In genomic region chr2:238924496-238925195, GRCh38 we compare ENCODE assay signal across 25 cellular contexts.
DNase-seq lines count a peak whose midpoint lies in the region; ATAC-seq and TF ChIP-seq lines count a peak whose summit lies in the region.
"Had no signal": no experiment of that assay in that cellular context is flagged by ENCODE, and none has a peak within 500 bp of the region (broad histone marks: within the 10 kb centered on the region; RNA-seq: fewer than 3 reads in every experiment).

No MANE protein-coding gene starts in this region.

- H3K27ac Mint-ChIP-seq in nephron progenitor cell = peak overlapping the region; percentile 60
- H3K27ac Mint-ChIP-seq: activated CD4-positive, alpha-beta T cell treated with anti-CD3 and anti-CD28 coated beads, Interleukin-2, amount 10 ng/mL, durations not matched to agents 7 days and 5 days; activated T-cell treated with anti-CD3 and anti-CD28 coated beads, Interleukin-2, amount 50 U/mL, for 72 hours; CD4-positive, CD25-positive, alpha-beta regulatory T cell; stimulated activated naive CD8-positive, alpha-beta T cell treated with anti-CD3 and anti-CD28 coated beads, Interleukin-15, Interleukin-2, amounts not matched to agents 100 ng/mL and 50 ng/mL, for 24 hours had no signal

- no peaks in the 10 kb centered on the region for H3K36me3 Mint-ChIP-seq in nephron progenitor cell (ENCODE audit: low read depth)
- H3K36me3 Mint-ChIP-seq: CD4-positive, CD25-positive, alpha-beta regulatory T cell had no signal

- H3K4me1 ChIP-seq in upper lobe of left lung = no peaks in the 10 kb centered on the region
- H3K4me1 ChIP-seq: colonic mucosa had no signal

- no peaks in the 10 kb centered on the region for H3K36me3 ChIP-seq in upper lobe of left lung
- H3K36me3 ChIP-seq: colonic mucosa had no signal

- H3K9me3 Mint-ChIP-seq in nephron progenitor cell = no peaks in the 10 kb centered on the region
- H3K9me3 Mint-ChIP-seq: activated CD4-positive, alpha-beta T cell treated with anti-CD3 and anti-CD28 coated beads, Interleukin-2, amount 10 ng/mL, durations not matched to agents 7 days and 5 days; activated T-cell treated with anti-CD3 and anti-CD28 coated beads, Interleukin-2, amount 50 U/mL, for 72 hours; stimulated activated naive CD8-positive, alpha-beta T cell treated with anti-CD3 and anti-CD28 coated beads, Interleukin-15, Interleukin-2, amounts not matched to agents 100 ng/mL and 50 ng/mL, for 24 hours had no signal

- H3K27me3 Mint-ChIP-seq in nephron progenitor cell (ENCODE audit: low read depth, poor library complexity) = peaks cover 27% of the 10 kb centered on the region
- H3K27me3 Mint-ChIP-seq: activated CD4-positive, alpha-beta T cell treated with anti-CD3 and anti-CD28 coated beads, Interleukin-2, amount 10 ng/mL, durations not matched to agents 7 days and 5 days had no signal

- TF ChIP-seq CTCF in nephron progenitor cell (IDR thresholded peaks at IDR 0.05) (no peak), upper lobe of left lung (IDR thresholded peaks at IDR 0.05) (no peak)

- no peaks in the 10 kb centered on the region for H3K27me3 ChIP-seq in upper lobe of left lung
- H3K27me3 ChIP-seq: colonic mucosa had no signal

- no peak overlapping the region for H3K4me3 ChIP-seq in upper lobe of left lung
- H3K4me3 ChIP-seq: colonic mucosa had no signal

- TF ChIP-seq POLR2A in upper lobe of left lung (IDR thresholded peaks at IDR 0.05) = no peak

- H3K9me3 ChIP-seq in upper lobe of left lung = no peaks in the 10 kb centered on the region
- H3K9me3 ChIP-seq: colonic mucosa had no signal

- TF ChIP-seq EP300 in upper lobe of left lung (IDR thresholded peaks at IDR 0.05) = no peak

- WGBS in upper lobe of left lung, 2 donors = 57 to 67% methylated on average over 7 to 15 of the region's 15 CpGs

- H3K4me1 Mint-ChIP-seq in nephron progenitor cell = peaks cover 62% of the 10 kb centered on the region
- H3K4me1 Mint-ChIP-seq: activated CD4-positive, alpha-beta T cell treated with anti-CD3 and anti-CD28 coated beads, Interleukin-2, amount 10 ng/mL, durations not matched to agents 7 days and 5 days; CD4-positive, CD25-positive, alpha-beta regulatory T cell had no signal

- DNase-seq in DMS79 treated with DMSO at 0.1 percent for 48 hours (lab: John Stamatoyannopoulos, UW) (peak; percentile 1), DMS79 (lab: John Stamatoyannopoulos, UW) (no peak), Ammon's horn (ENCODE audit: low spot score) (peak; percentile 31), RPMI7951 (ENCODE audit: low read depth) (peak; percentile 46), nephron progenitor cell (no peak), upper lobe of left lung (no peak), NCI-H2029 (lab: John Stamatoyannopoulos, UW) (no peak)
- DNase-seq: 8988T; activated CD4-positive, alpha-beta T cell treated with anti-CD3 and anti-CD28 coated beads, Interleukin-2, amount 10 ng/mL, durations not matched to agents 7 days and 5 days; activated naive CD4-positive, alpha-beta T cell treated with anti-CD3 and anti-CD28 coated beads, Interleukin-2, amount 50 U/mL, for 16 hours; activated T-cell treated with anti-CD3 and anti-CD28 coated beads, Interleukin-2, amount 50 U/mL, for 72 hours; amniotic stem cell; CD4-positive, CD25-positive, alpha-beta regulatory T cell; colonic mucosa; effector CD8-positive, alpha-beta T cell; glutamatergic neuron; IMR-90; NCI-H1048; NCI-H510A treated with DMSO at 0.1 percent for 48 hours; NK-92 treated with Interleukin-12 subunit alpha and Interleukin-12 subunit beta, amount 100 ng/mL, for 24 hours; PC-3; SW 1271; T1000 had no signal

- ATAC-seq in upper lobe of left lung (ENCODE audit: low FRiP score in 2 of 2) = no peak
- no peak for ATAC-seq in activated CD4-positive, CD25-positive, alpha-beta regulatory T cell treated with anti-CD3 and anti-CD28 coated beads, Interleukin-2, amount 50 U/mL, for 24 hours
- ATAC-seq: activated T-cell treated with anti-CD3 and anti-CD28 coated beads, Interleukin-2, amount 50 U/mL, for 72 hours; PC-3 had no signal

- H3K4me3 Mint-ChIP-seq in nephron progenitor cell = no peak overlapping the region
- H3K4me3 Mint-ChIP-seq: activated CD4-positive, alpha-beta T cell treated with anti-CD3 and anti-CD28 coated beads, Interleukin-2, amount 10 ng/mL, durations not matched to agents 7 days and 5 days; activated T-cell treated with anti-CD3 and anti-CD28 coated beads, Interleukin-2, amount 50 U/mL, for 72 hours; CD4-positive, CD25-positive, alpha-beta regulatory T cell; stimulated activated naive CD8-positive, alpha-beta T cell treated with anti-CD3 and anti-CD28 coated beads, Interleukin-15, Interleukin-2, amounts not matched to agents 100 ng/mL and 50 ng/mL, for 24 hours had no signal

- H3K27ac ChIP-seq in upper lobe of left lung = no peak overlapping the region
- H3K27ac ChIP-seq: colonic mucosa had no signal

Comparison
In these comparisons a context has a peak if more than half of its experiments do, and no peak if none do; other contexts are left out.
1. DNase-seq: peak in DMS79 treated with DMSO at 0.1 percent for 48 hours (single experiment), Ammon's horn (single experiment) and RPMI7951 (single experiment); none in DMS79 (single experiment), nephron progenitor cell (single experiment), upper lobe of left lung (0 of 2) and NCI-H2029 (single experiment).